In genomic region chr15:68366314-68366713, GRCh38 we compare ENCODE assay signal across 20 cellular contexts.
DNase-seq lines count a peak whose midpoint lies in the region; ATAC-seq and TF ChIP-seq lines count a peak whose summit lies in the region.
"Had no signal": no experiment of that assay in that cellular context is flagged by ENCODE, and none has a peak within 500 bp of the region (broad histone marks: within the 10 kb centered on the region; RNA-seq: fewer than 3 reads in every experiment).

No MANE protein-coding gene starts in this region.

- no peak overlapping the region for H3K4me3 Mint-ChIP-seq in GM23338
- H3K4me3 Mint-ChIP-seq: activated B cell treated with CpG ODN at 0.5 μM for 24 hours; CD4-positive, alpha-beta memory T cell had no signal

- WGBS in neuronal stem cell (ENCODE audit: extremely low coverage in 2 of 2, insufficient read length in 2 of 2, insufficient replicate concordance in 1 of 2), 2 donors: no CpG with 5 or more reads among the region's 9 CpGs

- no peak overlapping the region for H3K9ac ChIP-seq in neuronal stem cell (ENCODE audit: low read depth, low read length, poor library complexity)

- H3K27ac ChIP-seq in GM23338 (ENCODE audit: low read depth): no peak overlapping the region
- peak overlapping the region; percentile 96 for H3K27ac ChIP-seq in ascending aorta
- H3K27ac ChIP-seq in neuronal stem cell (replicated peaks; ENCODE audit: low read length): no peak overlapping the region
- H3K27ac ChIP-seq: SK-N-MC had no signal

- no peak overlapping the region for H4K91ac ChIP-seq in neuronal stem cell (ENCODE audit: low read depth, low read length, poor library complexity)

- no peak overlapping the region for H2AK5ac ChIP-seq in neuronal stem cell (ENCODE audit: low read depth, low read length)

- no peak overlapping the region for H4K8ac ChIP-seq in neuronal stem cell (ENCODE audit: low read depth, low read length)

- no peaks in the 10 kb centered on the region for H3F3A ChIP-seq in GM23338 (replicated peaks; ENCODE audit: low read depth)

- H3K4me3 ChIP-seq in GM23338 (no peak overlapping the region), ascending aorta (no peak overlapping the region), neuronal stem cell (ENCODE audit: low read length in 2 of 2) (no peak overlapping the region)
- H3K4me3 ChIP-seq: SK-N-MC had no signal

- no peak overlapping the region for H3K27ac Mint-ChIP-seq in GM23338
- H3K27ac Mint-ChIP-seq: activated B cell treated with CpG ODN at 0.5 μM for 24 hours; CD4-positive, alpha-beta memory T cell; naive thymus-derived CD4-positive, alpha-beta T cell had no signal

- no peaks in the 10 kb centered on the region for H3K9me3 ChIP-seq in ascending aorta
- H3K9me3 ChIP-seq in neuronal stem cell (replicated peaks in 1 of 2; ENCODE audit: control insufficient read depth in 2 of 2, insufficient read depth in 1 of 2, low read depth in 1 of 2, low read length in 2 of 2): no peaks in the 10 kb centered on the region

- intact Hi-C loops in ascending aorta (cut with DNase I): loop anchor here (2.0 to 5.0 kb wide), 4 partner anchors 14 to 171 kb away; no protein-coding TSS in a partner anchor

- no peak overlapping the region for H2BK5ac ChIP-seq in neuronal stem cell (ENCODE audit: low read length)

- peaks cover 8% of the 10 kb centered on the region for H3K27me3 Mint-ChIP-seq in GM23338 (ENCODE audit: insufficient read depth, low read depth, poor library complexity)

- no peak overlapping the region for H3K23ac ChIP-seq in neuronal stem cell (ENCODE audit: low read depth, low read length, poor library complexity)

- H3K14ac ChIP-seq in neuronal stem cell (ENCODE audit: low read length): no peak overlapping the region

- H2BK120ac ChIP-seq in neuronal stem cell (ENCODE audit: low read depth, low read length): no peak overlapping the region

- H3K36me3 ChIP-seq in GM23338 (ENCODE audit: insufficient read depth): no peaks in the 10 kb centered on the region
- peaks cover 13 to 36% of the 10 kb centered on the region in 2 donors for H3K36me3 ChIP-seq in ascending aorta
- H3K36me3 ChIP-seq in neuronal stem cell (replicated peaks in 1 of 2; ENCODE audit: control insufficient read depth in 2 of 2, insufficient read depth in 2 of 2, low read length in 2 of 2): no peaks in the 10 kb centered on the region

- H3K4me1 ChIP-seq in GM23338 (ENCODE audit: insufficient read depth) (no peaks in the 10 kb centered on the region), ascending aorta (peaks cover 23 to 75% of the 10 kb centered on the region in 2 donors), neuronal stem cell (ENCODE audit: control insufficient read depth in 2 of 2, insufficient read depth in 1 of 2, low read depth in 1 of 2, low read length in 2 of 2) (peaks cover 0 to 6% of the 10 kb centered on the region in 2 donors)

- H4K20me1 ChIP-seq in GM23338 (replicated peaks; ENCODE audit: insufficient read depth): no peaks in the 10 kb centered on the region

- H2AFZ ChIP-seq in GM23338: peak overlapping the region; percentile 63
- H2AFZ ChIP-seq in neuronal stem cell (ENCODE audit: low read length): no peak overlapping the region

- H3K27me3 ChIP-seq in GM23338 (ENCODE audit: insufficient read depth) (no peaks in the 10 kb centered on the region), ascending aorta (no peaks in the 10 kb centered on the region), neuronal stem cell (ENCODE audit: control insufficient read depth in 3 of 3, insufficient read depth in 3 of 3, low read depth in 1 of 3, low read length in 3 of 3) (no peaks in the 10 kb centered on the region)

- H3K9me2 ChIP-seq in GM23338 (ENCODE audit: insufficient read depth): peaks cover 11% of the 10 kb centered on the region; the same call in 1 of the 2 replicates

- H3K9me3 Mint-ChIP-seq in GM23338: no peaks in the 10 kb centered on the region
- H3K9me3 Mint-ChIP-seq: activated B cell treated with CpG ODN at 0.5 μM for 24 hours; naive thymus-derived CD4-positive, alpha-beta T cell had no signal

- peaks cover 5% of the 10 kb centered on the region for H3K4me1 Mint-ChIP-seq in GM23338

- peak; percentile 96 for ATAC-seq in GM23338
- no peak for ATAC-seq in HG03439 (IDR thresholded peaks at IDR 0.05; ENCODE audit: unreplicated experiment)
- ATAC-seq in HG03139 (IDR thresholded peaks at IDR 0.05; ENCODE audit: unreplicated experiment): no peak
- ATAC-seq: naive thymus-derived CD4-positive, alpha-beta T cell had no signal

- H3K36me3 Mint-ChIP-seq in GM23338 (ENCODE audit: low read depth): no peaks in the 10 kb centered on the region
- H3K36me3 Mint-ChIP-seq: CD4-positive, alpha-beta memory T cell; naive thymus-derived CD4-positive, alpha-beta T cell had no signal

- no peak overlapping the region for H2BK12ac ChIP-seq in neuronal stem cell (ENCODE audit: low read length)

- no peaks in the 10 kb centered on the region for H3K79me1 ChIP-seq in neuronal stem cell (ENCODE audit: low read depth, low read length)

- H3K18ac ChIP-seq in neuronal stem cell (ENCODE audit: low read length): peak overlapping the region; percentile 61

- no peaks in the 10 kb centered on the region for H3K79me2 ChIP-seq in GM23338 (replicated peaks; ENCODE audit: insufficient read depth)

- H3K4me2 ChIP-seq in GM23338: no peak overlapping the region
- H3K4me2 ChIP-seq in neuronal stem cell (ENCODE audit: insufficient read depth, low read length, poor library complexity, severe bottlenecking): no peak overlapping the region

- H2BK15ac ChIP-seq in neuronal stem cell (ENCODE audit: low read length): peak overlapping the region; percentile 9

- TF ChIP-seq CTCF in GM23338 (conservative IDR thresholded peaks at IDR 0.05; ENCODE audit: low read depth in 2 of 2): peak; percentile 53 to 72
- peak in 2 of 3 experiments; percentile 25 to 47 for TF ChIP-seq CTCF in ascending aorta (IDR thresholded peaks at IDR 0.05)

- DNase-seq in CD1c-positive myeloid dendritic cell (ENCODE audit: extremely low spot score) (peak; percentile 40), GM23338 (ENCODE audit: low spot score) (peak; percentile 72), ascending aorta (ENCODE audit: low spot score in 2 of 2) (peak; percentile 54 to 89), neuronal stem cell (ENCODE audit: low spot score) (no peak), COLO829 (ENCODE audit: low spot score) (no peak)
- DNase-seq: activated B cell treated with CpG ODN at 0.5 μM for 24 hours; activated T-cell treated with anti-CD3 and anti-CD28 coated beads for 4 hours; amygdala; CD4-positive, alpha-beta memory T cell; foreskin melanocyte; GF-D8; Karpas-422; naive thymus-derived CD4-positive, alpha-beta T cell; NCI-H2029; retina; stimulated activated CD4-positive, alpha-beta T cell treated with anti-CD3 and anti-CD28 coated beads, Interleukin-4, amount 100 ng/mL, for 4 hours; stimulated activated naive CD4-positive, alpha-beta T cell treated with Interleukin-2 at 50 U/mL for 16 hours had no signal

- no peak overlapping the region for H3K4ac ChIP-seq in neuronal stem cell (ENCODE audit: low read length)

TF ChIP-seq in GM23338, 12 proteins besides CTCF, POLR2A, EP300 and RAD21:
- TF ChIP-seq POLR2AphosphoS5 (IDR thresholded peaks at IDR 0.05; ENCODE audit: low read depth) (no peak), NANOG (IDR thresholded peaks at IDR 0.05; ENCODE audit: borderline replicate concordance) (no peak), CREB1 (CRISPR knock-in tag; IDR thresholded peaks at IDR 0.05; ENCODE audit: low read depth) (no peak), EZH2 (IDR thresholded peaks at IDR 0.05; ENCODE audit: low read depth, unreplicated experiment) (no peak), ETS1 (IDR thresholded peaks at IDR 0.05) (no peak), STAT1 (IDR thresholded peaks at IDR 0.05; ENCODE audit: unreplicated experiment) (no peak)

Comparison
In these comparisons a context has a peak if more than half of its experiments do, and no peak if none do; other contexts are left out.
1. DNase-seq: peak in CD1c-positive myeloid dendritic cell (single experiment), GM23338 (single experiment) and ascending aorta (2 of 2); none in neuronal stem cell (single experiment) and COLO829 (single experiment).
2. H3K27ac ChIP-seq: peak in ascending aorta (2 of 2); none in GM23338 (single experiment) and neuronal stem cell (single experiment).